In genomic region chr12:124720019-124720686, GRCh38 we compare ENCODE assay signal across 1 cellular context.
A peak's percentile ranks its signal among the peaks of the same experiment; 100 is the strongest.
TF ChIP-seq lines count a peak whose summit lies in the region.

No MANE protein-coding gene starts in this region.

TF ChIP-seq in HEK293, 187 proteins besides CTCF, POLR2A, EP300 and RAD21 (continued from another document):
- peak; percentile 85; the same call in 1 of the 2 replicates for TF ChIP-seq PRDM2 (tag by site-specific recombination; IDR thresholded peaks at IDR 0.05; ENCODE audit: borderline replicate concordance)
- no peak for TF ChIP-seq ZNF202 (tag by site-specific recombination; IDR thresholded peaks at IDR 0.05; ENCODE audit: borderline replicate concordance)
- TF ChIP-seq ZNF654 (tag by site-specific recombination; IDR thresholded peaks at IDR 0.05; ENCODE audit: low read depth), result no peak
- no peak for TF ChIP-seq ZNF266 (tag by site-specific recombination; IDR thresholded peaks at IDR 0.05; ENCODE audit: low read depth)
- TF ChIP-seq ZNF501 (tag by site-specific recombination; IDR thresholded peaks at IDR 0.05), result no peak
- TF ChIP-seq TRIM28 (IDR thresholded peaks at IDR 0.05; ENCODE audit: borderline replicate concordance, low read length), result peak; percentile 7; the same call in 1 of the 2 replicates
